Comparison of ENCODE assay signal across 8 cellular contexts in the genomic region with DNA sequence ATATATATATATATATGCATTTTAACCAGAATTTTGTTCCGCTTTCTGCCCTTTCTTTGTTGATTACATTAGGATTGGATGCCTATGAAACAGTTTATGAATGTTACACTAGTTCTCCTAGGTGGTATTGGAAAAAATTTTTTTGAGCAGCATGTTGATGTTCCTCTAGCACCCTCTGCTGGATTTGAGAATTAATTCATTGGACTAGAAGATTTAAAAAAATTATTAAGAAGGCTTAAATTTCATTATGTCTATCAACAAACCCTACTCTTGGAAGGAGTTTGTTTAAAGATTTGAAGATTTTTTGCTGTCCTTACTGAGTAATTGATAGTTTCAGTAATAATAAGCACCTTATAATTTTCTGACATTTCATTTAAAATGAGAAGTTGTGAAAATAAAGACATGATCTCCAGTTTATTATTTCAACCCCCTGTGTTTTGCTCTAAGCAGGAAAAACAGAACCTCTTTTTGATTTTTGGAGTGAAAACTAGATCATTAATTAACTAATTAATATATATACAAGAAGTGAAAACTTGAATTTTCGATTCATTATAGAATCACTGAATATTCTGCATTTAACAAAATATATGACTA.
DNase-seq lines count a peak whose midpoint lies in the region; ATAC-seq, FAIRE-seq and TF ChIP-seq lines count a peak whose summit lies in the region.

No MANE protein-coding gene starts in this region.

- no peak for ATAC-seq in mucosa of descending colon
- no peak for ATAC-seq in HG03521 (IDR thresholded peaks at IDR 0.05; ENCODE audit: unreplicated experiment)
- no peak for ATAC-seq in HG03159 (IDR thresholded peaks at IDR 0.05; ENCODE audit: unreplicated experiment)

- H3K9me3 Mint-ChIP-seq in activated CD4-positive, alpha-beta T cell treated with anti-CD3 and anti-CD28 coated beads, Interleukin-2, amount 10 ng/mL, durations not matched to agents 7 days and 5 days = no peaks in the 10 kb centered on the region

- no peak overlapping the region for H3K4me3 ChIP-seq in choroid plexus epithelial cell (ENCODE audit: low read depth, low read length)
- no peak overlapping the region for H3K4me3 ChIP-seq in mucosa of descending colon

- no peaks in the 10 kb centered on the region for H3K4me1 Mint-ChIP-seq in activated CD4-positive, alpha-beta T cell treated with anti-CD3 and anti-CD28 coated beads, Interleukin-2, amount 10 ng/mL, durations not matched to agents 7 days and 5 days

- H3K36me3 Mint-ChIP-seq in activated CD4-positive, alpha-beta T cell treated with anti-CD3 and anti-CD28 coated beads, Interleukin-2, amount 10 ng/mL, durations not matched to agents 7 days and 5 days (ENCODE audit: low read depth) = no peaks in the 10 kb centered on the region

- no peak overlapping the region for H3K4me3 Mint-ChIP-seq in activated CD4-positive, alpha-beta T cell treated with anti-CD3 and anti-CD28 coated beads, Interleukin-2, amount 10 ng/mL, durations not matched to agents 7 days and 5 days

- no peaks in the 10 kb centered on the region for H3K9me3 ChIP-seq in mucosa of descending colon

- intact Hi-C loops in mucosa of descending colon (cut with DNase I, micrococcal nuclease) = no loop called here

- no peaks in the 10 kb centered on the region for H3K27me3 Mint-ChIP-seq in activated CD4-positive, alpha-beta T cell treated with anti-CD3 and anti-CD28 coated beads, Interleukin-2, amount 10 ng/mL, durations not matched to agents 7 days and 5 days

- POLR2A ChIA-PET in activated CD4-positive, alpha-beta T cell treated with anti-CD3 and anti-CD28 coated beads, Interleukin-2, amount 10 ng/mL, durations not matched to agents 7 days and 5 days (lab: Charles Lee) = no interaction called here

- TF ChIP-seq CTCF in choroid plexus epithelial cell (conservative IDR thresholded peaks at IDR 0.05; ENCODE audit: low read depth, low read length) (peak; percentile 64), mucosa of descending colon (IDR thresholded peaks at IDR 0.05) (peak; percentile 12)

- no peaks in the 10 kb centered on the region for H3K4me1 ChIP-seq in mucosa of descending colon (ENCODE audit: low read depth)

- DNase-seq in CD1c-positive myeloid dendritic cell (ENCODE audit: extremely low spot score) (peak; percentile 45), H54 (ENCODE audit: insufficient read length, low spot score) (peak; percentile 9), NCI-H526 treated with DMSO at 0.1 percent for 48 hours (lab: John Stamatoyannopoulos, UW) (peak; percentile 72), choroid plexus epithelial cell (ENCODE audit: low read depth) (peak; percentile 77), mucosa of descending colon (no peak)
- DNase-seq in activated CD4-positive, alpha-beta T cell treated with anti-CD3 and anti-CD28 coated beads, Interleukin-2, amount 10 ng/mL, durations not matched to agents 7 days and 5 days = no peak

- CTCF ChIA-PET in activated CD4-positive, alpha-beta T cell treated with anti-CD3 and anti-CD28 coated beads, Interleukin-2, amount 10 ng/mL, durations not matched to agents 7 days and 5 days (lab: Charles Lee) = no interaction called here

- H3K27ac Mint-ChIP-seq in activated CD4-positive, alpha-beta T cell treated with anti-CD3 and anti-CD28 coated beads, Interleukin-2, amount 10 ng/mL, durations not matched to agents 7 days and 5 days = no peak overlapping the region

- no peaks in the 10 kb centered on the region for H3K36me3 ChIP-seq in mucosa of descending colon (ENCODE audit: low read depth)

- no peak for FAIRE-seq in H54 (lab: Jason Lieb, UNC)

- no peak for TF ChIP-seq POLR2A in H54 (IDR thresholded peaks at IDR 0.05; ENCODE audit: low read depth, low read length)

Comparison
In these comparisons a context has a peak if more than half of its experiments do, and no peak if none do; other contexts are left out.
1. DNase-seq: peak in CD1c-positive myeloid dendritic cell (single experiment), H54 (single experiment), NCI-H526 treated with DMSO at 0.1 percent for 48 hours (single experiment) and choroid plexus epithelial cell (single experiment); none in mucosa of descending colon (0 of 3) and activated CD4-positive, alpha-beta T cell treated with anti-CD3 and anti-CD28 coated beads, Interleukin-2, amount 10 ng/mL, durations not matched to agents 7 days and 5 days (single experiment).